Comparison of ENCODE assay signal across 8 cellular contexts in genomic region chr21:33380483-33380998, GRCh38. TPM values are rescaled to one million over a fixed set of nuclear protein-coding genes. Genes with fewer than 3 reads are reported as not detected.
DNase-seq lines count a peak whose midpoint lies in the region; ATAC-seq and TF ChIP-seq lines count a peak whose summit lies in the region.

No MANE protein-coding gene starts in this region.

- H3K9me3 Mint-ChIP-seq in activated T-helper 2 cell treated with anti-CD3 and anti-CD28 coated beads, Interferon-gamma antibody, Interleukin-2, Interleukin-4, amounts not matched to agents 10 μg/mL and 5 μg/mL and 100 μg/mL, durations not matched to agents 14 hours and 24 hours and 36 hours: no peaks in the 10 kb centered on the region

- peak in 2 of 4 donors; percentile 48 to 49 for TF ChIP-seq EP300 in upper lobe of left lung (IDR thresholded peaks at IDR 0.05)

- intact Hi-C loops in activated T-helper 2 cell treated with anti-CD3 and anti-CD28 coated beads, Interferon-gamma antibody, Interleukin-2, Interleukin-4, amounts not matched to agents 10 μg/mL and 5 μg/mL and 100 μg/mL, durations not matched to agents 14 hours and 24 hours and 36 hours (cut with micrococcal nuclease): loop anchor here (1.0 to 10.0 kb wide), 6 partner anchors 19 to 264 kb away; partner anchors contain the start of genes CRYZL1 and ITSN1

- peak overlapping the region; percentile 11 for H3K4me3 Mint-ChIP-seq in activated T-helper 2 cell treated with anti-CD3 and anti-CD28 coated beads, Interferon-gamma antibody, Interleukin-2, Interleukin-4, amounts not matched to agents 10 μg/mL and 5 μg/mL and 100 μg/mL, durations not matched to agents 14 hours and 24 hours and 36 hours (ENCODE audit: low read depth)

- H3K4me1 Mint-ChIP-seq in activated T-helper 2 cell treated with anti-CD3 and anti-CD28 coated beads, Interferon-gamma antibody, Interleukin-2, Interleukin-4, amounts not matched to agents 10 μg/mL and 5 μg/mL and 100 μg/mL, durations not matched to agents 14 hours and 24 hours and 36 hours (ENCODE audit: low read depth): peaks cover 53% of the 10 kb centered on the region

- peaks cover 12% of the 10 kb centered on the region for H3K27me3 Mint-ChIP-seq in activated T-helper 2 cell treated with anti-CD3 and anti-CD28 coated beads, Interferon-gamma antibody, Interleukin-2, Interleukin-4, amounts not matched to agents 10 μg/mL and 5 μg/mL and 100 μg/mL, durations not matched to agents 14 hours and 24 hours and 36 hours (ENCODE audit: low read depth)

- TF ChIP-seq CTCF in foreskin fibroblast (IDR thresholded peaks at IDR 0.05; ENCODE audit: low read depth, low read length) (no peak), upper lobe of left lung (IDR thresholded peaks at IDR 0.05) (peak in 1 of 6 experiments; percentile 10)

- H3K27ac Mint-ChIP-seq in activated T-helper 2 cell treated with anti-CD3 and anti-CD28 coated beads, Interferon-gamma antibody, Interleukin-2, Interleukin-4, amounts not matched to agents 10 μg/mL and 5 μg/mL and 100 μg/mL, durations not matched to agents 14 hours and 24 hours and 36 hours: peak overlapping the region; percentile 86

- peak; percentile 39 for DNase-seq in NCI-H2029 (lab: John Stamatoyannopoulos, UW)
- no peak for DNase-seq in NCI-H2029 treated with DMSO at 0.1 percent for 48 hours (lab: John Stamatoyannopoulos, UW)
- peak; percentile 66 for DNase-seq in RPMI8226
- peak; percentile 71 for DNase-seq in activated T-helper 2 cell treated with anti-CD3 and anti-CD28 coated beads, Interferon-gamma antibody, Interleukin-2, Interleukin-4, amounts not matched to agents 10 μg/mL and 5 μg/mL and 100 μg/mL, durations not matched to agents 14 hours and 24 hours and 36 hours (ENCODE audit: low spot score)
- peak; percentile 98 to 99 for DNase-seq in foreskin fibroblast
- DNase-seq in pons (ENCODE audit: low spot score): peak; percentile 87
- peak; percentile 23 to 96 for DNase-seq in upper lobe of left lung

- no peaks in the 10 kb centered on the region for H3K36me3 ChIP-seq in upper lobe of left lung

- ATAC-seq in HG03095 (IDR thresholded peaks at IDR 0.05; ENCODE audit: unreplicated experiment) (peak; percentile 42), upper lobe of left lung (ENCODE audit: low FRiP score in 2 of 2) (peak; percentile 93 to 96)

- peak overlapping the region; percentile 81 to 85 (median 84) for H3K27ac ChIP-seq in upper lobe of left lung

- H3K36me3 Mint-ChIP-seq in activated T-helper 2 cell treated with anti-CD3 and anti-CD28 coated beads, Interferon-gamma antibody, Interleukin-2, Interleukin-4, amounts not matched to agents 10 μg/mL and 5 μg/mL and 100 μg/mL, durations not matched to agents 14 hours and 24 hours and 36 hours (ENCODE audit: low read depth): no peaks in the 10 kb centered on the region

- H3K4me1 ChIP-seq in upper lobe of left lung: peaks cover 36 to 48% (median 47%) of the 10 kb centered on the region in 4 donors

- peak in 1 of 4 donors; percentile 70 for TF ChIP-seq POLR2A in upper lobe of left lung (IDR thresholded peaks at IDR 0.05)

- H3K9me3 ChIP-seq in upper lobe of left lung: no peaks in the 10 kb centered on the region

- 27% methylated on average over 11 of the region's 11 CpGs for WGBS in upper lobe of left lung, 2 donors

- no peaks in the 10 kb centered on the region for H3K27me3 ChIP-seq in upper lobe of left lung

- no peak overlapping the region for H3K4me3 ChIP-seq in foreskin fibroblast (ENCODE audit: low read depth in 1 of 2, low read length in 2 of 2)
- H3K4me3 ChIP-seq in upper lobe of left lung: no peak overlapping the region

RNA-seq across cellular contexts. Expression of gene IFNGR2, which starts 22.7 kb away (rescaled TPM):
- total RNA-seq in activated T-helper 2 cell treated with anti-CD3 and anti-CD28 coated beads, Interferon-gamma antibody, Interleukin-2, Interleukin-4, amounts not matched to agents 10 μg/mL and 5 μg/mL and 100 μg/mL, durations not matched to agents 14 hours and 24 hours and 36 hours: 14.5 and 16.2 TPM in 2 replicates
- 10 to 100 TPM; 35.6 to 89.8 (median 62.0) TPM for total RNA-seq in upper lobe of left lung

RNA-seq across cellular contexts. Expression of gene IFNAR1, which starts 55.8 kb away (rescaled TPM):
- 26.8 and 27.9 TPM in 2 replicates for total RNA-seq in activated T-helper 2 cell treated with anti-CD3 and anti-CD28 coated beads, Interferon-gamma antibody, Interleukin-2, Interleukin-4, amounts not matched to agents 10 μg/mL and 5 μg/mL and 100 μg/mL, durations not matched to agents 14 hours and 24 hours and 36 hours
- 10 to 100 TPM; 17.1 to 68.5 (median 36.0) TPM for total RNA-seq in upper lobe of left lung
